ENCODE assay signal across 8 cellular contexts in genomic region chr19:29845576-29846176, GRCh38. TPM values are rescaled to one million over a fixed set of nuclear protein-coding genes. Genes with fewer than 3 reads are reported as not detected.
DNase-seq lines count a peak whose midpoint lies in the region; ATAC-seq and TF ChIP-seq lines count a peak whose summit lies in the region.

No MANE protein-coding gene starts in this region.

- intact Hi-C loops in left ventricle myocardium inferior (cut with micrococcal nuclease) (no loop called here), psoas muscle (cut with DNase I) (loop anchor here in 1 of 2 donors (5.0 kb wide), 1 partner anchor 33 kb away; the partner anchor contains the start of gene CCNE1)

- H3K4me3 ChIP-seq in left ventricle myocardium inferior (peak overlapping the region; percentile 75), psoas muscle (peak overlapping the region; percentile 84)

- no peaks in the 10 kb centered on the region for H3K9me3 ChIP-seq in left ventricle myocardium inferior (replicated peaks)
- H3K9me3 ChIP-seq in psoas muscle, result no peaks in the 10 kb centered on the region

- H3K27ac ChIP-seq in left ventricle myocardium inferior (replicated peaks) (peak overlapping the region; percentile 77), psoas muscle (peak overlapping the region; percentile 82)

- H3K4me1 ChIP-seq in left ventricle myocardium inferior (peaks cover 33% of the 10 kb centered on the region), psoas muscle (peaks cover 12% of the 10 kb centered on the region)

- no peak for TF ChIP-seq CTCF in left ventricle myocardium inferior (IDR thresholded peaks at IDR 0.05; ENCODE audit: borderline replicate concordance)
- no peak for TF ChIP-seq CTCF in psoas muscle (IDR thresholded peaks at IDR 0.05)

- 1 to 2% (median 2%) methylated on average over 22 of the region's 22 CpGs for WGBS in psoas muscle, 3 donors

- H3K36me3 ChIP-seq in left ventricle myocardium inferior (no peaks in the 10 kb centered on the region), psoas muscle (ENCODE audit: insufficient read depth in 1 of 2, low read depth in 1 of 2) (no peaks in the 10 kb centered on the region)

- H3K27me3 ChIP-seq in left ventricle myocardium inferior (ENCODE audit: low read depth) (peaks cover 8% of the 10 kb centered on the region), psoas muscle (ENCODE audit: insufficient read depth in 3 of 3, low read length in 2 of 3) (peaks cover 0 to 4% (median 0%) of the 10 kb centered on the region in 3 donors)

- peak; percentile 56 for DNase-seq in A172 (ENCODE audit: low spot score)
- peak; percentile 58 for DNase-seq in NCI-H748 treated with DMSO at 0.1 percent for 48 hours (lab: John Stamatoyannopoulos, UW)
- DNase-seq in activated naive CD4-positive, alpha-beta T cell treated with anti-CD3 and anti-CD28 coated beads, Interleukin-2, amount 50 U/mL, for 16 hours, result peak; percentile 43
- DNase-seq in left ventricle myocardium inferior, result no peak
- DNase-seq in psoas muscle, result peak in 1 of 2 donors; percentile 45
- no peak for DNase-seq in NCI-H2029 treated with DMSO at 0.1 percent for 48 hours (lab: John Stamatoyannopoulos, UW)
- DNase-seq in NCI-H1436 (lab: John Stamatoyannopoulos, UW), result no peak

- peak; percentile 2 for ATAC-seq in GM18858 (IDR thresholded peaks at IDR 0.05; ENCODE audit: unreplicated experiment)
- ATAC-seq in psoas muscle, result no peak

RNA-seq across cellular contexts. Expression of gene CCNE1, which starts 33.9 kb away (rescaled TPM):
- 50.2 and 56.3 TPM in 2 replicates for total RNA-seq in A172 (2014; rRNA removed; shearing (Covaris generic))
- total RNA-seq in left ventricle myocardium inferior, result 3.1 TPM
- total RNA-seq in psoas muscle, result 1 to 10 TPM in 3 of 4 donors, under 1 TPM in 1; 0.97 to 2.3 (median 2.1) TPM
- polyA plus RNA-seq in psoas muscle, result 1 to 10 TPM; 1.9 to 6.7 (median 2.0) TPM

Comparison
In these comparisons a context has a peak if more than half of its experiments do, and no peak if none do; other contexts are left out.
1. DNase-seq: peak in A172 (single experiment), NCI-H748 treated with DMSO at 0.1 percent for 48 hours (single experiment) and activated naive CD4-positive, alpha-beta T cell treated with anti-CD3 and anti-CD28 coated beads, Interleukin-2, amount 50 U/mL, for 16 hours (single experiment); none in left ventricle myocardium inferior (single experiment), NCI-H2029 treated with DMSO at 0.1 percent for 48 hours (single experiment) and NCI-H1436 (single experiment).
2. RNA of gene CCNE1, which starts 33.9 kb away (total RNA-seq): 50.2 to 56.3 TPM in A172; 3.1 TPM in left ventricle myocardium inferior (single experiment) and 0.97 to 2.3 TPM in psoas muscle; every median in the first group is over 10 times any median in the second.